In genomic region chr12:78853231-78853630, GRCh38 we compare ENCODE assay signal across 19 cellular contexts. TPM values are rescaled to one million over a fixed set of nuclear protein-coding genes. Genes with fewer than 3 reads are reported as not detected.
DNase-seq lines count a peak whose midpoint lies in the region; ATAC-seq and TF ChIP-seq lines count a peak whose summit lies in the region.
"Had no signal": no experiment of that assay in that cellular context is flagged by ENCODE, and none has a peak within 500 bp of the region (broad histone marks: within the 10 kb centered on the region; RNA-seq: fewer than 3 reads in every experiment).

No MANE protein-coding gene starts in this region.

- no peaks in the 10 kb centered on the region for H3K27me3 Mint-ChIP-seq in natural killer cell (ENCODE audit: low read depth in 2 of 2)
- H3K27me3 Mint-ChIP-seq: CD4-positive, CD25-positive, alpha-beta regulatory T cell; CD8-positive, alpha-beta memory T cell had no signal

- no peak for ATAC-seq in natural killer cell

- no peak overlapping the region for H3K4ac ChIP-seq in trophoblast cell (ENCODE audit: low read depth, low read length)

- H3K9ac ChIP-seq in trophoblast cell (ENCODE audit: low read length) = no peak overlapping the region
- H3K9ac ChIP-seq: GM23248 had no signal

- no peak overlapping the region for H3K27ac ChIP-seq in trophoblast cell (ENCODE audit: low read depth, low read length)
- H3K27ac ChIP-seq: GM23248 had no signal

- no peak overlapping the region for H2BK5ac ChIP-seq in trophoblast cell (ENCODE audit: low read depth, low read length, poor library complexity)

- H3K79me2 ChIP-seq in trophoblast cell (ENCODE audit: control insufficient read depth, insufficient read depth, low read length, poor library complexity) = no peaks in the 10 kb centered on the region

- H4K12ac ChIP-seq in trophoblast cell (ENCODE audit: low read depth, low read length) = no peak overlapping the region

- H3K18ac ChIP-seq in trophoblast cell (ENCODE audit: low read length) = no peak overlapping the region

- intact Hi-C loops in natural killer cell (cut with micrococcal nuclease) = no loop called here

- H3K23ac ChIP-seq in trophoblast cell (ENCODE audit: low read length) = no peak overlapping the region

- H3K9me3 Mint-ChIP-seq in natural killer cell = peaks cover 15 to 25% of the 10 kb centered on the region in 2 donors

- H3K4me3 ChIP-seq in trophoblast cell (ENCODE audit: low read depth, low read length) = no peak overlapping the region
- H3K4me3 ChIP-seq: GM23248 had no signal

- H2AK5ac ChIP-seq in trophoblast cell (ENCODE audit: low read length) = no peak overlapping the region

- no peak overlapping the region for H2BK120ac ChIP-seq in trophoblast cell (ENCODE audit: insufficient read depth, low read length, poor library complexity)

- H3K4me1 Mint-ChIP-seq in natural killer cell = no peaks in the 10 kb centered on the region
- H3K4me1 Mint-ChIP-seq: CD4-positive, CD25-positive, alpha-beta regulatory T cell; CD8-positive, alpha-beta memory T cell had no signal

- no peak overlapping the region for H2AFZ ChIP-seq in trophoblast cell (ENCODE audit: insufficient read depth, low read length, poor library complexity)
- H2AFZ ChIP-seq: GM23248 had no signal

- no peak overlapping the region for H3K14ac ChIP-seq in trophoblast cell (ENCODE audit: low read length)

- no peak for TF ChIP-seq CTCF in natural killer cell (IDR thresholded peaks at IDR 0.05)

- no peaks in the 10 kb centered on the region for H3K79me1 ChIP-seq in trophoblast cell (ENCODE audit: low read length)

- H2BK12ac ChIP-seq in trophoblast cell (ENCODE audit: low read length) = no peak overlapping the region

- no peaks in the 10 kb centered on the region for H3K36me3 ChIP-seq in trophoblast cell (ENCODE audit: control insufficient read depth in 1 of 2, insufficient read depth in 2 of 2, low read length in 2 of 2)
- H3K36me3 ChIP-seq: BE2C had no signal

- H4K8ac ChIP-seq in trophoblast cell (ENCODE audit: low read depth, low read length) = no peak overlapping the region

- no peaks in the 10 kb centered on the region for H3K27me3 ChIP-seq in trophoblast cell (ENCODE audit: insufficient read depth, low read length)
- H3K27me3 ChIP-seq: BE2C had no signal

- H3K4me2 ChIP-seq in trophoblast cell (ENCODE audit: low read length) = no peak overlapping the region

- H3K36me3 Mint-ChIP-seq in natural killer cell = peaks cover 14% of the 10 kb centered on the region
- H3K36me3 Mint-ChIP-seq: CD4-positive, CD25-positive, alpha-beta regulatory T cell; CD8-positive, alpha-beta memory T cell had no signal

- no peaks in the 10 kb centered on the region for H3K4me1 ChIP-seq in trophoblast cell (ENCODE audit: control insufficient read depth in 1 of 2, insufficient read depth in 2 of 2, low read length in 2 of 2)
- H3K4me1 ChIP-seq: BE2C had no signal

- peak; percentile 2 for DNase-seq in EL
- peak; percentile 21 for DNase-seq in M059J (ENCODE audit: low read depth)
- DNase-seq in foreskin melanocyte = peak; percentile 55
- peak; percentile 26 to 55 for DNase-seq in trophoblast cell
- DNase-seq in islet precursor cell = no peak
- DNase-seq in NCI-H1105 (lab: John Stamatoyannopoulos, UW) = no peak
- DNase-seq in natural killer cell = no peak
- DNase-seq: 8988T; BE2C; C1 segment of cervical spinal cord; CD4-positive, CD25-positive, alpha-beta regulatory T cell; CD8-positive, alpha-beta memory T cell; COR-L47; DMS 273 treated with DMSO at 0.1 percent for 48 hours; DND-41; GDM1; H7 had no signal

- H4K91ac ChIP-seq in trophoblast cell (ENCODE audit: low read depth, low read length) = no peak overlapping the region

- no peak overlapping the region for H3K27ac Mint-ChIP-seq in natural killer cell
- H3K27ac Mint-ChIP-seq: CD4-positive, CD25-positive, alpha-beta regulatory T cell; CD8-positive, alpha-beta memory T cell had no signal

- H3K4me3 Mint-ChIP-seq in natural killer cell = no peak overlapping the region
- H3K4me3 Mint-ChIP-seq: CD4-positive, CD25-positive, alpha-beta regulatory T cell; CD8-positive, alpha-beta memory T cell had no signal

- H3K9me3 ChIP-seq in trophoblast cell (ENCODE audit: insufficient read depth, low read depth, low read length) = no peaks in the 10 kb centered on the region
- H3K9me3 ChIP-seq: BE2C had no signal

RNA-seq across cellular contexts. Expression of gene SYT1, which starts 11.3 kb away (rescaled TPM):
- total RNA-seq in M059J (2014; rRNA removed; shearing (Covaris generic)) = 5.7 and 8.7 TPM in 2 replicates
- 1.1 and 1.4 TPM in 2 replicates for polyA plus RNA-seq in trophoblast cell (2013)
- not detected for total RNA-seq in natural killer cell
- total RNA-seq: CD4-positive, CD25-positive, alpha-beta regulatory T cell; CD8-positive, alpha-beta memory T cell; HT-29 had no signal
- polyA plus RNA-seq: CD4-positive, CD25-positive, alpha-beta regulatory T cell; CD8-positive, alpha-beta memory T cell had no signal

Comparison
In these comparisons a context has a peak if more than half of its experiments do, and no peak if none do; other contexts are left out.
1. DNase-seq: peak in EL (single experiment), M059J (single experiment), foreskin melanocyte (single experiment) and trophoblast cell (2 of 2); none in islet precursor cell (single experiment), NCI-H1105 (single experiment) and natural killer cell (single experiment).